ENCODE assay signal across 19 cellular contexts in genomic region chr20:51451484-51451883, GRCh38.
DNase-seq lines count a peak whose midpoint lies in the region; ATAC-seq and TF ChIP-seq lines count a peak whose summit lies in the region.
"Had no signal": no experiment of that assay in that cellular context is flagged by ENCODE, and none has a peak within 500 bp of the region (broad histone marks: within the 10 kb centered on the region; RNA-seq: fewer than 3 reads in every experiment).

No MANE protein-coding gene starts in this region.

- peaks cover 3% of the 10 kb centered on the region for H3K9me3 Mint-ChIP-seq in T-helper 1 cell treated with Interleukin-12 subunit alpha and Interleukin-12 subunit beta and Interleukin-4 antibody, amounts not matched to agents 30 μg/mL and 1 μg/mL, for 36 hours
- H3K9me3 Mint-ChIP-seq in central memory CD8-positive, alpha-beta T cell, result no peaks in the 10 kb centered on the region
- H3K9me3 Mint-ChIP-seq: CD4-positive, alpha-beta memory T cell had no signal

- DNase-seq in T-helper 1 cell (no peak), cardiac muscle cell (ENCODE audit: low read depth in 1 of 2, low spot score in 1 of 2) (no peak), left cardiac atrium (no peak), trophoblast cell (no peak), iPS-NIHi11 (ENCODE audit: low spot score) (no peak), NCI-H524 treated with DMSO at 0.1 percent for 48 hours (lab: John Stamatoyannopoulos, UW) (no peak)
- DNase-seq in central memory CD8-positive, alpha-beta T cell (ENCODE audit: low spot score in 2 of 2), result no peak
- DNase-seq: Calu3; CD4-positive, alpha-beta memory T cell; DMS53; NCI-H1105; NCI-H1694; NCI-H510A treated with DMSO at 0.1 percent for 48 hours; SHP77 had no signal

- ATAC-seq in left cardiac atrium, result no peak
- no peak for ATAC-seq in central memory CD8-positive, alpha-beta T cell (replicated peaks; ENCODE audit: extremely low read depth, poor library complexity, severe bottlenecking)

- no peak overlapping the region for H4K12ac ChIP-seq in trophoblast cell (ENCODE audit: low read depth, low read length)

- peaks cover 47% of the 10 kb centered on the region for H3K4me1 ChIP-seq in cardiac muscle cell (ENCODE audit: low read depth)
- H3K4me1 ChIP-seq in trophoblast cell (ENCODE audit: control insufficient read depth in 1 of 2, insufficient read depth in 2 of 2, low read length in 2 of 2), result peaks cover 15 to 19% of the 10 kb centered on the region in 2 experiments

- no peak overlapping the region for H2BK5ac ChIP-seq in trophoblast cell (ENCODE audit: low read depth, low read length, poor library complexity)

- H3K27me3 Mint-ChIP-seq in T-helper 1 cell treated with Interleukin-12 subunit alpha and Interleukin-12 subunit beta and Interleukin-4 antibody, amounts not matched to agents 30 μg/mL and 1 μg/mL, for 36 hours (ENCODE audit: low read depth), result no peaks in the 10 kb centered on the region
- H3K27me3 Mint-ChIP-seq in central memory CD8-positive, alpha-beta T cell, result no peaks in the 10 kb centered on the region
- H3K27me3 Mint-ChIP-seq: B cell; CD4-positive, alpha-beta memory T cell had no signal

- H3K18ac ChIP-seq in trophoblast cell (ENCODE audit: low read length), result no peak overlapping the region

- peak overlapping the region; percentile 31 for H4K91ac ChIP-seq in trophoblast cell (ENCODE audit: low read depth, low read length)

- H3K27ac Mint-ChIP-seq in T-helper 1 cell treated with Interleukin-12 subunit alpha and Interleukin-12 subunit beta and Interleukin-4 antibody, amounts not matched to agents 30 μg/mL and 1 μg/mL, for 36 hours, result peak overlapping the region; percentile 55
- H3K27ac Mint-ChIP-seq in central memory CD8-positive, alpha-beta T cell (ENCODE audit: low read depth), result peak overlapping the region; percentile 1
- H3K27ac Mint-ChIP-seq: B cell had no signal

- H3K27ac ChIP-seq in cardiac muscle cell (peak overlapping the region; percentile 91), trophoblast cell (ENCODE audit: low read depth, low read length) (no peak overlapping the region)
- H3K27ac ChIP-seq: 22Rv1, KMS-11 had no signal

- H3K4ac ChIP-seq in trophoblast cell (ENCODE audit: low read depth, low read length), result no peak overlapping the region

- H3K36me3 Mint-ChIP-seq in T-helper 1 cell treated with Interleukin-12 subunit alpha and Interleukin-12 subunit beta and Interleukin-4 antibody, amounts not matched to agents 30 μg/mL and 1 μg/mL, for 36 hours (ENCODE audit: low read depth), result peaks cover 57% of the 10 kb centered on the region
- peaks cover 59% of the 10 kb centered on the region for H3K36me3 Mint-ChIP-seq in central memory CD8-positive, alpha-beta T cell (ENCODE audit: insufficient read depth)

- peaks cover 29% of the 10 kb centered on the region for H3K79me1 ChIP-seq in trophoblast cell (ENCODE audit: low read length)

- H3K4me1 Mint-ChIP-seq in T-helper 1 cell treated with Interleukin-12 subunit alpha and Interleukin-12 subunit beta and Interleukin-4 antibody, amounts not matched to agents 30 μg/mL and 1 μg/mL, for 36 hours (ENCODE audit: low read depth), result peaks cover 27% of the 10 kb centered on the region
- H3K4me1 Mint-ChIP-seq in central memory CD8-positive, alpha-beta T cell, result peaks cover 55% of the 10 kb centered on the region

- H2BK12ac ChIP-seq in trophoblast cell (ENCODE audit: low read length), result peak overlapping the region; percentile 21

- H3K4me3 Mint-ChIP-seq in T-helper 1 cell treated with Interleukin-12 subunit alpha and Interleukin-12 subunit beta and Interleukin-4 antibody, amounts not matched to agents 30 μg/mL and 1 μg/mL, for 36 hours, result no peak overlapping the region
- no peak overlapping the region for H3K4me3 Mint-ChIP-seq in central memory CD8-positive, alpha-beta T cell
- H3K4me3 Mint-ChIP-seq: B cell; CD4-positive, alpha-beta memory T cell had no signal

- H3K23ac ChIP-seq in trophoblast cell (ENCODE audit: low read length), result no peak overlapping the region

- no peak overlapping the region for H3K4me3 ChIP-seq in cardiac muscle cell
- H3K4me3 ChIP-seq in trophoblast cell (ENCODE audit: low read depth, low read length), result no peak overlapping the region
- H3K4me3 ChIP-seq: HAP-1 had no signal

- H3K4me2 ChIP-seq in trophoblast cell (ENCODE audit: low read length), result no peak overlapping the region
- H3K4me2 ChIP-seq: KMS-11 had no signal

- no peak for TF ChIP-seq CTCF in cardiac muscle cell (IDR thresholded peaks at IDR 0.05; ENCODE audit: low read depth, low read length)

- no peak overlapping the region for H2BK120ac ChIP-seq in trophoblast cell (ENCODE audit: insufficient read depth, low read length, poor library complexity)

- no peak overlapping the region for H4K8ac ChIP-seq in trophoblast cell (ENCODE audit: low read depth, low read length)

- no peak overlapping the region for H2AFZ ChIP-seq in trophoblast cell (ENCODE audit: insufficient read depth, low read length, poor library complexity)

- intact Hi-C loops in left cardiac atrium (cut with DNase I), result loop anchor here in 1 of 2 donors (10.0 kb wide), 1 partner anchor 113 kb away; no protein-coding TSS in a partner anchor

- WGBS in trophoblast cell (ENCODE audit: extremely low coverage, insufficient coverage, insufficient read length), result no CpG with 5 or more reads among the region's 12 CpGs

- no peaks in the 10 kb centered on the region for H3K9me3 ChIP-seq in cardiac muscle cell (ENCODE audit: low read depth)
- peaks cover 3% of the 10 kb centered on the region for H3K9me3 ChIP-seq in trophoblast cell (ENCODE audit: insufficient read depth, low read depth, low read length)
- H3K9me3 ChIP-seq: HAP-1 had no signal

- peaks cover under 1% of the 10 kb centered on the region for H3K79me2 ChIP-seq in trophoblast cell (ENCODE audit: control insufficient read depth, insufficient read depth, low read length, poor library complexity)

- H3K36me3 ChIP-seq in cardiac muscle cell, result peaks cover 16% of the 10 kb centered on the region
- H3K36me3 ChIP-seq in trophoblast cell (ENCODE audit: control insufficient read depth in 1 of 2, insufficient read depth in 2 of 2, low read length in 2 of 2), result peaks cover 3 to 15% of the 10 kb centered on the region in 2 experiments
- H3K36me3 ChIP-seq: HAP-1 had no signal

- no peak overlapping the region for H2AK5ac ChIP-seq in trophoblast cell (ENCODE audit: low read length)

- H3K27me3 ChIP-seq in cardiac muscle cell, result no peaks in the 10 kb centered on the region
- no peaks in the 10 kb centered on the region for H3K27me3 ChIP-seq in trophoblast cell (ENCODE audit: insufficient read depth, low read length)

- H3K9ac ChIP-seq in trophoblast cell (ENCODE audit: low read length), result no peak overlapping the region
- H3K9ac ChIP-seq: KMS-11 had no signal

- peak overlapping the region; percentile 11 for H3K14ac ChIP-seq in trophoblast cell (ENCODE audit: low read length)
